ENCODE assay signal across 16 cellular contexts in genomic region chr6:160730911-160731310, GRCh38. TPM values are rescaled to one million over a fixed set of nuclear protein-coding genes. Genes with fewer than 3 reads are reported as not detected.
DNase-seq lines count a peak whose midpoint lies in the region; ATAC-seq, FAIRE-seq and TF ChIP-seq lines count a peak whose summit lies in the region.
"Had no signal": no experiment of that assay in that cellular context is flagged by ENCODE, and none has a peak within 500 bp of the region (broad histone marks: within the 10 kb centered on the region; RNA-seq: fewer than 3 reads in every experiment).

No MANE protein-coding gene starts in this region.

- no peak overlapping the region for H3K9ac ChIP-seq in K562 (ENCODE audit: insufficient read depth in 1 of 2, low read depth in 2 of 2, low read length in 2 of 2)
- no peak overlapping the region for H3K9ac ChIP-seq in neural progenitor cell
- H3K9ac ChIP-seq in kidney (ENCODE audit: low read length in 2 of 2), result no peak overlapping the region

- no peak for TF ChIP-seq RAD21 in K562 (CRISPR knock-in tag; conservative IDR thresholded peaks at IDR 0.05 in 1 of 2, IDR thresholded peaks at IDR 0.05 in 1 of 2)

- no peak overlapping the region for H3K4me3 Mint-ChIP-seq in neural progenitor cell

- peak; percentile 55 for DNase-seq in NCI-H82 (lab: John Stamatoyannopoulos, UW)
- no peak for DNase-seq in NCI-H82 treated with DMSO at 0.1 percent for 48 hours (lab: John Stamatoyannopoulos, UW; ENCODE audit: unreplicated experiment)
- peak; percentile 10 for DNase-seq in HT1080 (ENCODE audit: low read depth)
- peak; percentile 39 to 63 (median 44) for DNase-seq in K562 (ENCODE audit: extremely low read depth in 1 of 4, low spot score in 3 of 4)
- peak; percentile 13 for DNase-seq in neural progenitor cell (ENCODE audit: low spot score)
- no peak for DNase-seq in EL
- no peak for DNase-seq in NCI-H524 (lab: John Stamatoyannopoulos, UW)
- no peak for DNase-seq in kidney
- DNase-seq: activated CD4-positive, CD25-positive, alpha-beta regulatory T cell; activated T-cell treated with anti-CD3 and anti-CD28 coated beads, Interleukin-2, amount 50 U/mL, for 48 hours; foreskin melanocyte; left ventricle myocardium inferior; NCI-H1436; occipital lobe; Peyer's patch had no signal

- in situ Hi-C loops in K562 (cut with MboI), result loop anchor here (5.0 kb wide), 1 partner anchor 641 kb away; no protein-coding TSS in a partner anchor

- peak; percentile 75 for FAIRE-seq in K562 (lab: Jason Lieb, UNC)
- FAIRE-seq in kidney (lab: Jason Lieb, UNC), result no peak

- POLR2A ChIA-PET in K562 (lab: Yijun Ruan, JAX), result no interaction called here

- peak; percentile 42 to 74 (median 60); a peak in 5 of 6 replicates for TF ChIP-seq CTCF in K562 (IDR thresholded peaks at IDR 0.05 in 2 of 3, conservative IDR thresholded peaks at IDR 0.05 in 1 of 3; ENCODE audit: insufficient read depth in 2 of 3, low read depth in 1 of 3, low read length in 3 of 3)
- peak; percentile 47 for TF ChIP-seq CTCF in neural progenitor cell (IDR thresholded peaks at IDR 0.05)
- no peak for TF ChIP-seq CTCF in kidney (IDR thresholded peaks at IDR 0.05; ENCODE audit: borderline replicate concordance, extremely low read depth, insufficient read depth)

- H3K36me3 ChIP-seq in K562 (ENCODE audit: control insufficient read depth, insufficient read depth, low read length) (no peaks in the 10 kb centered on the region), neural progenitor cell (no peaks in the 10 kb centered on the region), kidney (ENCODE audit: control insufficient read depth in 1 of 2, insufficient read depth in 2 of 2, low read length in 2 of 2) (peaks cover 5 to 24% of the 10 kb centered on the region in 2 donors)
- H3K36me3 ChIP-seq: left ventricle myocardium inferior, Peyer's patch had no signal

- 6% methylated on average over 6 of the region's 6 CpGs for WGBS in K562 (ENCODE audit: insufficient coverage, low coverage, missing lambda C conversion rate)

- H3K27ac Mint-ChIP-seq in neural progenitor cell, result no peak overlapping the region

- no peaks in the 10 kb centered on the region for H3K36me3 Mint-ChIP-seq in neural progenitor cell

- H2AFZ ChIP-seq in K562 (ENCODE audit: low read depth, low read length), result no peak overlapping the region
- no peak overlapping the region for H2AFZ ChIP-seq in neural progenitor cell (replicated peaks)

- no peaks in the 10 kb centered on the region for H3K9me1 ChIP-seq in K562 (ENCODE audit: control insufficient read depth, insufficient read depth, low read length)

- peaks cover 6% of the 10 kb centered on the region for H3K27me3 Mint-ChIP-seq in neural progenitor cell (ENCODE audit: insufficient read depth, low read depth)

- H3F3A ChIP-seq in neural progenitor cell (ENCODE audit: low read depth), result no peaks in the 10 kb centered on the region

- intact Hi-C loops in K562 (cut with micrococcal nuclease), result loop anchor here (5.0 to 10.0 kb wide), 2 partner anchors 364 to 421 kb away; no protein-coding TSS in a partner anchor
- intact Hi-C loops in kidney (cut with DNase I), result loop anchor here (10.0 kb wide), 1 partner anchor 644 kb away; no protein-coding TSS in a partner anchor

- no TSS peak for BruUV-seq in K562 (replicated peaks; lab: Mats Ljungman, UMichigan)

- H3K4me2 ChIP-seq in K562 (ENCODE audit: insufficient read depth, low read length) (no peak overlapping the region), neural progenitor cell (no peak overlapping the region)

- H3K27me3 ChIP-seq in K562 (ENCODE audit: control insufficient read depth in 2 of 2, insufficient read depth in 2 of 2, low read length in 2 of 2), result no peaks in the 10 kb centered on the region
- no peaks in the 10 kb centered on the region for H3K27me3 ChIP-seq in neural progenitor cell
- H3K27me3 ChIP-seq: Peyer's patch had no signal

- H3K79me2 ChIP-seq in K562 (ENCODE audit: control insufficient read depth, insufficient read depth, low read length) (no peaks in the 10 kb centered on the region), neural progenitor cell (ENCODE audit: low read depth) (no peaks in the 10 kb centered on the region)

- no peak overlapping the region for H3K27ac ChIP-seq in K562 (ENCODE audit: extremely low read depth, low read depth, low read length)
- H3K27ac ChIP-seq in neural progenitor cell, result no peak overlapping the region
- no peak overlapping the region for H3K27ac ChIP-seq in kidney (ENCODE audit: low read depth in 2 of 2, low read length in 2 of 2)
- H3K27ac ChIP-seq: left ventricle myocardium inferior, Peyer's patch had no signal

- peak; percentile 89 for ATAC-seq in K562

- H4K20me1 ChIP-seq in K562 (replicated peaks; ENCODE audit: control insufficient read depth, insufficient read depth, low read length), result no peaks in the 10 kb centered on the region
- no peaks in the 10 kb centered on the region for H4K20me1 ChIP-seq in neural progenitor cell (ENCODE audit: low read depth)

- no peak for TF ChIP-seq EP300 in K562 (IDR thresholded peaks at IDR 0.05; ENCODE audit: low read length)

- TF ChIP-seq POLR2A in K562 (conservative IDR thresholded peaks at IDR 0.05), result no peak

- H3K9me3 Mint-ChIP-seq in neural progenitor cell, result no peaks in the 10 kb centered on the region

- H3K9me3 ChIP-seq in K562 (replicated peaks; ENCODE audit: control insufficient read depth, insufficient read depth, low read depth, low read length) (no peaks in the 10 kb centered on the region), neural progenitor cell (ENCODE audit: low read depth) (no peaks in the 10 kb centered on the region), kidney (ENCODE audit: control insufficient read depth in 1 of 2, low read length in 2 of 2) (no peaks in the 10 kb centered on the region)
- H3K9me3 ChIP-seq: left ventricle myocardium inferior, Peyer's patch had no signal

- H3K4me3 ChIP-seq in K562, result no peak overlapping the region
- no peak overlapping the region for H3K4me3 ChIP-seq in neural progenitor cell
- H3K4me3 ChIP-seq in kidney (ENCODE audit: low read length in 2 of 2), result no peak overlapping the region
- H3K4me3 ChIP-seq: left ventricle myocardium inferior, Peyer's patch had no signal

- H3K4me1 Mint-ChIP-seq in neural progenitor cell, result no peaks in the 10 kb centered on the region

- no peaks in the 10 kb centered on the region for H3K4me1 ChIP-seq in K562 (replicated peaks in 1 of 2; ENCODE audit: control insufficient read depth in 2 of 2, insufficient read depth in 2 of 2, low read length in 2 of 2)
- no peaks in the 10 kb centered on the region for H3K4me1 ChIP-seq in neural progenitor cell
- no peaks in the 10 kb centered on the region for H3K4me1 ChIP-seq in kidney (ENCODE audit: control insufficient read depth in 1 of 2, insufficient read depth in 1 of 2, low read depth in 1 of 2, low read length in 2 of 2)
- H3K4me1 ChIP-seq: left ventricle myocardium inferior, Peyer's patch had no signal

- CTCF ChIA-PET in K562 (lab: Yijun Ruan, JAX; ENCODE audit: low intra/inter-chr PET ratio), result no interaction called here

TF ChIP-seq in K562, 482 proteins besides CTCF, POLR2A, EP300 and RAD21 (continues in another document):
- no peak for TF ChIP-seq DEAF1 (CRISPR knock-in tag; IDR thresholded peaks at IDR 0.05)
- TF ChIP-seq ILK (tag; IDR thresholded peaks at IDR 0.05; ENCODE audit: borderline replicate concordance, low read depth), result no peak
- TF ChIP-seq THAP7 (CRISPR knock-in tag; IDR thresholded peaks at IDR 0.05), result no peak
- TF ChIP-seq JUN (IDR thresholded peaks at IDR 0.05; ENCODE audit: borderline replicate concordance, low read depth, low read length), result no peak
- TF ChIP-seq JUN (CRISPR knock-in tag; IDR thresholded peaks at IDR 0.05; ENCODE audit: borderline replicate concordance), result no peak

RNA-seq across cellular contexts. Expression of gene PLG, which starts 28.9 kb away (rescaled TPM):
- not detected in 2 replicates for total RNA-seq in HT1080 (2014; rRNA removed; shearing (Covaris generic))
- polyA plus RNA-seq in HT1080 (2015; cell fraction: cytosol; rRNA removed), result not detected in 2 replicates
- polyA plus RNA-seq in HT1080 (2015; cell fraction: nucleus; rRNA removed), result 0.47 TPM in 1 of 2 replicates, not detected in the other
- total RNA-seq in K562 (2011; cell fraction: chromatin; rRNA removed; ENCODE audit: low replicate concordance), result not detected in 2 replicates
- not detected in 2 replicates for total RNA-seq in K562 (2011; cell fraction: nucleolus; rRNA removed)
- total RNA-seq in K562 (2011; cell fraction: nucleoplasm; rRNA removed), result not detected in 2 replicates
- total RNA-seq in K562 (2014; rRNA removed) (not detected in 2 replicates), K562 (2014; rRNA removed; fragmentation: Illumina TruSeq; extraction: Trizol) (not detected in 2 replicates), K562 (2015; rRNA removed; fragmentation: Illumina TruSeq; extraction: Trizol) (not detected in 2 replicates), K562 (2021) (0.64 and 0.69 TPM in 2 replicates), neural progenitor cell (ENCODE audit: low replicate concordance) (0.03 TPM in 1 of 2 replicates, not detected in the other), kidney (2.4 TPM)
- polyA plus RNA-seq in K562 (2011; rRNA removed) (not detected in 2 replicates), K562 (2014; fragmentation: Illumina TruSeq; extraction: Trizol) (not detected in 2 replicates), K562 (2014; fragmentation: Nextera tagmentation; extraction: Ambion mirVana) (not detected), K562 (2014; rRNA removed) (not detected in 2 replicates), kidney (ENCODE audit: insufficient read depth, low read depth, low replicate concordance) (211 TPM)
- polyA plus RNA-seq in K562 (2011; cell fraction: cytosol; rRNA removed), result not detected in 2 replicates
- not detected in 2 replicates for polyA plus RNA-seq in K562 (2011; cell fraction: nucleus; rRNA removed)
- not detected in 2 replicates for polyA plus RNA-seq in K562 (2012)
- not detected in 2 replicates for polyA minus RNA-seq in K562 (2011; rRNA and poly(A)+ RNA removed)
- not detected in 2 replicates for polyA minus RNA-seq in K562 (2011; cell fraction: cytosol; rRNA and poly(A)+ RNA removed)
- not detected in 2 replicates for polyA minus RNA-seq in K562 (2011; cell fraction: nucleus; rRNA and poly(A)+ RNA removed)
- total RNA-seq: cardiac septum, left ventricle myocardium inferior, Peyer's patch had no signal

Comparison
In these comparisons a context has a peak if more than half of its experiments do, and no peak if none do; other contexts are left out.
1. DNase-seq: peak in NCI-H82 (single experiment), HT1080 (single experiment), K562 (4 of 4) and neural progenitor cell (single experiment); none in NCI-H82 treated with DMSO at 0.1 percent for 48 hours (single experiment), EL (single experiment), NCI-H524 (0 of 2) and kidney (single experiment).